ENCODE assay signal across 20 cellular contexts in the genomic region with DNA sequence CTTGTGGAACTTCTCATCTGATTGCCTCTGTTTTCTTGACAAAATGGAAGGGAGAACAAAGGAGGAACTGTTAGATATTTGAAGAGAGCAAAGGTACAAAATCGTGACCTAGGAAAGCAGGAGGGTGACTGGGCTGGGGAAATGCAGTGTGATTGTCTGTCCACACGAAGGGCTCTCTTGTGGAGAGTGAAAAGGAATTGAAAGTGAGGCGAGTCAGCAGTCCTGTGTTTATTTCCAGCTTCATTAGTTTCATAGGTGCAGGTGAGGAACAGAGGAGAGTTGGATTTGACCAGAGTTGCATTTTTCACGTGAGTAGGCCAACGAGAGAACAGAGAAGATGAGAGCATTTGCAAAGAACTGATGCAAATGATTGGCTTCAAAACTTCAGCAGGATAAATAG.
"Had no signal": no experiment of that assay in that cellular context is flagged by ENCODE, and none has a peak within 500 bp of the region (broad histone marks: within the 10 kb centered on the region; RNA-seq: fewer than 3 reads in every experiment).

No MANE protein-coding gene starts in this region.

- H3K27ac ChIP-seq: foreskin keratinocyte, left ventricle myocardium inferior, lower lobe of right lung, ovary, suprapubic skin, thyroid gland had no signal

- H3K4me1 Mint-ChIP-seq: memory B cell, neural crest cell had no signal

- H3K9me3 Mint-ChIP-seq: dendritic cell treated with granulocyte-macrophage colony-stimulating factor and Interleukin-4, amounts not matched to agents 40 ng/mL and 50 ng/mL, for 4 days; immature natural killer cell; memory B cell; mesothelial cell of epicardium; natural killer cell; neural crest cell; type B pancreatic cell had no signal

- H3K36me3 ChIP-seq: left ventricle myocardium inferior, lower lobe of right lung, ovary, suprapubic skin, thyroid gland had no signal

- H3K27me3 ChIP-seq: foreskin keratinocyte, ovary, suprapubic skin, thyroid gland had no signal

- H3K27me3 Mint-ChIP-seq: dendritic cell treated with granulocyte-macrophage colony-stimulating factor and Interleukin-4, amounts not matched to agents 40 ng/mL and 50 ng/mL, for 4 days; memory B cell; type B pancreatic cell had no signal

- H3K4me1 ChIP-seq: foreskin keratinocyte, left ventricle myocardium inferior, lower lobe of right lung had no signal

- H3K9me3 ChIP-seq: left ventricle myocardium inferior, lower lobe of right lung, ovary, suprapubic skin, thyroid gland had no signal

- H3K4me3 ChIP-seq: left ventricle myocardium inferior, lower lobe of right lung, ovary, suprapubic skin, thyroid gland had no signal

- ATAC-seq: foreskin keratinocyte; left cardiac atrium; lower lobe of right lung; natural killer cell; right cardiac atrium; stimulated activated naive CD8-positive, alpha-beta T cell treated with anti-CD3 and anti-CD28 coated beads, Interleukin-15, Interleukin-2, amounts not matched to agents 100 U/mL and 50 U/mL, for 24 hours had no signal

- H3K36me3 Mint-ChIP-seq: immature natural killer cell, memory B cell, mesothelial cell of epicardium, natural killer cell, type B pancreatic cell had no signal

- H3K4me3 Mint-ChIP-seq: dendritic cell treated with granulocyte-macrophage colony-stimulating factor and Interleukin-4, amounts not matched to agents 40 ng/mL and 50 ng/mL, for 4 days; immature natural killer cell; memory B cell; mesothelial cell of epicardium; natural killer cell; neural crest cell; type B pancreatic cell had no signal

- H3K27ac Mint-ChIP-seq: dendritic cell treated with granulocyte-macrophage colony-stimulating factor and Interleukin-4, amounts not matched to agents 40 ng/mL and 50 ng/mL, for 4 days; immature natural killer cell; memory B cell; mesothelial cell of epicardium; natural killer cell; type B pancreatic cell had no signal

- DNase-seq: foreskin keratinocyte; immature natural killer cell; kidney; left cardiac atrium; left ventricle myocardium inferior; lower lobe of right lung; natural killer cell; nucleus accumbens; ovary; right cardiac atrium; small intestine; stimulated activated CD4-positive, alpha-beta T cell treated with anti-CD3 and anti-CD28 coated beads, Interleukin-12 subunit alpha, Interleukin-12 subunit beta, amount 100 ng/mL, for 4 hours; stimulated activated naive CD8-positive, alpha-beta T cell treated with anti-CD3 and anti-CD28 coated beads, Interleukin-15, Interleukin-2, amounts not matched to agents 100 U/mL and 50 U/mL, for 24 hours; thyroid gland had no signal
